8 cellular contexts compared by ENCODE assay signal in the genomic region with DNA sequence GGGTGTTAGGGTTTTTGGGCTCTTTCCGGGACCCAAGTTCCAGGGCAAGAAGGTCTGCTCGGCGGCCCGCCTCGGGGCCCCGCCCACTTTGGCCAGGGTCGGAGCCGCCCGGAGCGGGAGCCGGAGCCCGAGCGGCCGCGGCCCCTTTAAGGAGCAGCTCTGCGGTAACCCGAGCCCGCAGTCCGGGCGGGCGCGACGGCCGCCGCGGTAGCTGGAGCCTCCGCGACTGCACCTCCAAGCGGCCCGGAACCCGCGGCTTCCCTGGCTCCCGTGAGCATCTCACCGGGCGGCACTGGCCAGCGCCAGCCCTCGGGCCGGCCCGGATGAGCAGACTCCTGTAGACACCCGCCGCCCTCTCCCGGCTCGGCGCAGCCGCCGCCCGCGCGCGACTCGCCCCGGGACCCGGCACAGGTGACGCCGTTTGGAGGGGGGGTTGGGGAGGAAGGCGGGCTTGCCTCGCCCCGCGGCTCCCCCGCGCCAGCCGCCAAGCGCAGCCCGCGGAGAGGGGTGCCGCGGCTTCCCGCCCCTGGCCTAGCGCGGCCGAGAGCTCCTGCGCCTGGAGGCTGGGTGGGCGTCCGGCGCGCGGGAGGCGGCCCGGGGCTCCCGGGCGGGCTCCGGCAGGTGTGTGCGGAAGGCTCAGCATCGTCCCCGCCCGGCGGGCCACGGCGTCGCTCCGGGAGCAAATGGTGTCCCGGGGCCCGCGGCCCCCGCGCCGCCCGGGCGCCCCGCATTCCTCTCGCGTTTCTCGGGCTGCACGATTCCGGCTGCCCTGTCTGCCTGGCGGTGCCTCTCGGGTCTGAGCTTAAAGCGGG. TPM values are rescaled to one million over a fixed set of nuclear protein-coding genes. Genes with fewer than 3 reads are reported as not detected.
DNase-seq lines count a peak whose midpoint lies in the region; ATAC-seq and TF ChIP-seq lines count a peak whose summit lies in the region.

A gene with protein sequence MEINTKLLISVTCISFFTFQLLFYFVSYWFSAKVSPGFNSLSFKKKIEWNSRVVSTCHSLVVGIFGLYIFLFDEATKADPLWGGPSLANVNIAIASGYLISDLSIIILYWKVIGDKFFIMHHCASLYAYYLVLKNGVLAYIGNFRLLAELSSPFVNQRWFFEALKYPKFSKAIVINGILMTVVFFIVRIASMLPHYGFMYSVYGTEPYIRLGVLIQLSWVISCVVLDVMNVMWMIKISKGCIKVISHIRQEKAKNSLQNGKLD (plus strand): TSS at position 149 of the 812 bp plus-strand sequence. CDS start 26,547 bp downstream, outside the sequence.

- H3K4me3 ChIP-seq in choroid plexus epithelial cell (ENCODE audit: low read depth, low read length) (peak within 1 kb of the TSS; percentile 57), left lung (peak within 1 kb of the TSS; percentile 48 to 60)

- no peaks in the 10 kb centered on the region for H3K36me3 ChIP-seq in left lung

- TF ChIP-seq CTCF in GM10248 (IDR thresholded peaks at IDR 0.05; ENCODE audit: control extremely low read depth, extremely low read depth, low read depth, missing control alignments) (no peak), choroid plexus epithelial cell (conservative IDR thresholded peaks at IDR 0.05; ENCODE audit: low read depth, low read length) (no peak), left lung (IDR thresholded peaks at IDR 0.05) (no peak)

- H3K4me1 ChIP-seq in left lung: peaks cover 0 to 16% of the 10 kb centered on the region in 2 donors

- POLR2A ChIA-PET in GM10248 (lab: Yijun Ruan, JAX): interaction anchor here (0.7 kb wide), 1 partner anchor 29 kb away, joined by 3 read pairs; no protein-coding TSS in a partner anchor

- ATAC-seq in HG02571 (IDR thresholded peaks at IDR 0.05; ENCODE audit: unreplicated experiment) (peak; percentile 58), left lung (peak; percentile 93)
- peak; percentile 55 to 56 for ATAC-seq in activated CD4-positive, CD25-positive, alpha-beta regulatory T cell treated with anti-CD3 and anti-CD28 coated beads, Interleukin-2, amount 50 U/mL, for 24 hours

- no peaks in the 10 kb centered on the region for H3K9me3 ChIP-seq in left lung

- CTCF ChIA-PET in GM10248 (lab: Yijun Ruan, JAX): interaction anchor here (0.6 to 2.2 kb wide), 6 partner anchors 11 to 263 kb away, joined by 3 to 6 read pairs (median 3); no protein-coding TSS in a partner anchor

- intact Hi-C loops in left lung (cut with DNase I): no loop called here

- DNase-seq in GM10248 (ENCODE audit: extremely low spot score): peak; percentile 42
- peak; percentile 61 for DNase-seq in NCI-H1105 (lab: John Stamatoyannopoulos, UW)
- peak; percentile 16 for DNase-seq in choroid plexus epithelial cell (ENCODE audit: low read depth)
- DNase-seq in left lung: peak; percentile 50 to 93
- peak; percentile 40 for DNase-seq in stimulated activated CD4-positive, alpha-beta T cell treated with anti-CD3 and anti-CD28 coated beads, Interleukin-4, amount 100 ng/mL, for 1 hour
- no peak for DNase-seq in NCI-H1694 treated with DMSO at 0.1 percent for 48 hours (lab: John Stamatoyannopoulos, UW)

- peaks cover 0 to 72% of the 10 kb centered on the region in 2 donors for H3K27me3 ChIP-seq in left lung

- H3K27ac ChIP-seq in left lung: peak within 1 kb of the TSS; percentile 67 to 85

RNA-seq across cellular contexts. Expression of the gene that starts here (rescaled TPM):
- 10 to 100 TPM; 14.7 to 21.3 TPM for total RNA-seq in left lung
